ENCODE assay signal across 1 cellular context in genomic region chr14:101721111-101721510, GRCh38.
TF ChIP-seq lines count a peak whose summit lies in the region.

No MANE protein-coding gene starts in this region.

TF ChIP-seq in SK-N-SH treated with all-trans-retinoic acid at 6 μM for 48 hours, 23 proteins besides CTCF, POLR2A, EP300 and RAD21 (continued from another document):
- TF ChIP-seq, protein P1, sequence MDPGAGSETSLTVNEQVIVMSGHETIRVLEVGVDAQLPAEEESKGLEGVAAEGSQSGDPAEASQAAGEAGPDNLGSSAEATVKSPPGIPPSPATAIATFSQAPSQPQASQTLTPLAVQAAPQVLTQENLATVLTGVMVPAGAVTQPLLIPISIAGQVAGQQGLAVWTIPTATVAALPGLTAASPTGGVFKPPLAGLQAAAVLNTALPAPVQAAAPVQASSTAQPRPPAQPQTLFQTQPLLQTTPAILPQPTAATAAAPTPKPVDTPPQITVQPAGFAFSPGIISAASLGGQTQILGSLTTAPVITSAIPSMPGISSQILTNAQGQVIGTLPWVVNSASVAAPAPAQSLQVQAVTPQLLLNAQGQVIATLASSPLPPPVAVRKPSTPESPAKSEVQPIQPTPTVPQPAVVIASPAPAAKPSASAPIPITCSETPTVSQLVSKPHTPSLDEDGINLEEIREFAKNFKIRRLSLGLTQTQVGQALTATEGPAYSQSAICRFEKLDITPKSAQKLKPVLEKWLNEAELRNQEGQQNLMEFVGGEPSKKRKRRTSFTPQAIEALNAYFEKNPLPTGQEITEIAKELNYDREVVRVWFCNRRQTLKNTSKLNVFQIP (CRISPR knock-in tag; IDR thresholded peaks at IDR 0.05; ENCODE audit: borderline replicate concordance, low read depth), result no peak
- TF ChIP-seq OSR1 (CRISPR knock-in tag; IDR thresholded peaks at IDR 0.05), result no peak
- TF ChIP-seq ARNTL (CRISPR knock-in tag; IDR thresholded peaks at IDR 0.05; ENCODE audit: borderline replicate concordance, low read depth), result no peak
- TF ChIP-seq TOX (CRISPR knock-in tag; IDR thresholded peaks at IDR 0.05; ENCODE audit: borderline replicate concordance), result no peak
- TF ChIP-seq ZNF8 (CRISPR knock-in tag; IDR thresholded peaks at IDR 0.05), result no peak
- TF ChIP-seq TCF4 (CRISPR knock-in tag; IDR thresholded peaks at IDR 0.05; ENCODE audit: borderline replicate concordance), result no peak
- no peak for TF ChIP-seq ZFP3 (CRISPR knock-in tag; IDR thresholded peaks at IDR 0.05)
- TF ChIP-seq RARB (CRISPR knock-in tag; IDR thresholded peaks at IDR 0.05), result no peak
